ENCODE assay signal across 9 cellular contexts in the genomic region with DNA sequence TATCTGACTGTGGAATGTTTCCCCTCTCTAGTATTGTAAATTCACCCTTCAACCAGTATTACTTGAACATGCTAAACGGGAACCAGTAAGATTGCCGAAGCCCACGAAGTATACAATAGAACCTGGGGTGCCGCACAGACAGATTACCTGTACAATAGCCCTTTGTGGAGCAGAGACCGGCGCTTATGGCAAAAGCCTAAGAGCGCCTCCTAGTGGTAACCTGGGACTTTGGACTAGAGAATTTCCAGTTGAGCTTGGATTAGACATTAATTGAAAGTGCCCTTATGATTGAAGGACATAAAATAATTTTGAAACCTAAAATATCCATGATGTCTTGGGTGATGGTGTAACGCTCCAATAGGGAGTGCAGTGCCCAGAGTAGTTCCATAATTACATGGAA. TPM values are rescaled to one million over a fixed set of nuclear protein-coding genes. Genes with fewer than 3 reads are reported as not detected.
DNase-seq lines count a peak whose midpoint lies in the region; ATAC-seq and TF ChIP-seq lines count a peak whose summit lies in the region.
"Had no signal": no experiment of that assay in that cellular context is flagged by ENCODE, and none has a peak within 500 bp of the region (broad histone marks: within the 10 kb centered on the region; RNA-seq: fewer than 3 reads in every experiment).

No MANE protein-coding gene starts in this region.

- no peaks in the 10 kb centered on the region for H3K9me3 ChIP-seq in A673 (ENCODE audit: low read depth, low read length, poor library complexity, severe bottlenecking)

- BruUV-seq in A673 (replicated peaks; lab: Mats Ljungman, UMichigan) = no TSS peak

- H3K4me3 ChIP-seq in A673 (ENCODE audit: low read depth, low read length, poor library complexity, severe bottlenecking) = no peak overlapping the region
- H3K4me3 ChIP-seq: skin epidermis had no signal

- POLR2A ChIA-PET in A673 (lab: Charles Lee; ENCODE audit: low non-redundant PET) = no interaction called here

- H3K4me1 ChIP-seq in A673 (ENCODE audit: insufficient read depth, low read length, poor library complexity, severe bottlenecking) = no peaks in the 10 kb centered on the region

- intact Hi-C loops in A673 (cut with micrococcal nuclease; ENCODE audit: unreplicated experiment) = loop anchor here (1.0 kb wide), 1 partner anchor 191 kb away; the partner anchor contains the start of gene UBA1

- DNase-seq in A673 (ENCODE audit: low spot score) (peak; percentile 66), GM19240 (ENCODE audit: insufficient read length, low spot score) (peak; percentile 41), NCI-H345 (lab: John Stamatoyannopoulos, UW) (peak; percentile 77), cerebellum (ENCODE audit: low spot score) (peak; percentile 49), left lobe of liver (ENCODE audit: low spot score) (peak; percentile 53)
- DNase-seq in activated CD4-positive, CD25-positive, alpha-beta regulatory T cell treated with anti-CD3 and anti-CD28 coated beads, Interleukin-2, amount 50 U/mL, for 72 hours = peak; percentile 68
- peak; percentile 43 to 45 for DNase-seq in stimulated activated CD4-positive, alpha-beta T cell treated with anti-CD3 and anti-CD28 coated beads, Interleukin-4, amount 100 ng/mL, for 48 hours (ENCODE audit: low read depth in 2 of 2)

- ATAC-seq in left lobe of liver (peak; percentile 91), GM18870 (IDR thresholded peaks at IDR 0.05; ENCODE audit: unreplicated experiment) (no peak)

- H3K27ac ChIP-seq in A673 (ENCODE audit: low read depth, low read length, poor library complexity, severe bottlenecking) = no peak overlapping the region
- H3K27ac ChIP-seq: skin epidermis had no signal

- TF ChIP-seq CTCF in A673 (conservative IDR thresholded peaks at IDR 0.05; ENCODE audit: low read depth, low read length) = peak; percentile 88

- CTCF ChIA-PET in A673 (lab: Charles Lee) = interaction anchor here (0.6 to 1.8 kb wide), 6 partner anchors 9 to 167 kb away, joined by 3 to 6 read pairs (median 4); no protein-coding TSS in a partner anchor

- H3K36me3 ChIP-seq in A673 (ENCODE audit: insufficient read depth, low read length, poor library complexity, severe bottlenecking) = no peaks in the 10 kb centered on the region

- H3K27me3 ChIP-seq in A673 (replicated peaks; ENCODE audit: insufficient read depth, low read depth, low read length, poor library complexity) = no peaks in the 10 kb centered on the region

RNA-seq across cellular contexts. Expression of gene ZNF157, which starts 14.1 kb away (rescaled TPM):
- total RNA-seq in A673 (2021) (not detected in 2 replicates), cerebellum (5.4 TPM), left lobe of liver (not detected)
